In genomic region chr2:12741361-12741760, GRCh38 we compare ENCODE assay signal across 18 cellular contexts.
"Had no signal": no experiment of that assay in that cellular context is flagged by ENCODE, and none has a peak within 500 bp of the region (broad histone marks: within the 10 kb centered on the region; RNA-seq: fewer than 3 reads in every experiment).

No MANE protein-coding gene starts in this region.

- H3K9ac ChIP-seq: neural progenitor cell had no signal

- DNase-seq: activated CD4-positive, CD25-positive, alpha-beta regulatory T cell; activated naive CD4-positive, alpha-beta T cell treated with Interleukin-2 at 50 U/mL for 16 hours; activated T-cell treated with anti-CD3 and anti-CD28 coated beads for 4 hours; aorta; glutamatergic neuron; left cardiac atrium; lower lobe of right lung; naive B cell; ovary; retina; stimulated activated CD4-positive, alpha-beta T cell treated with anti-CD3 and anti-CD28 coated beads, Interleukin-15, amount 100 ng/mL, for 24 hours; stimulated activated CD4-positive, alpha-beta T cell treated with anti-CD3 and anti-CD28 coated beads, Interleukin-4, amount 100 ng/mL, for 4 hours; stimulated activated CD8-positive, alpha-beta memory T cell treated with anti-CD3 and anti-CD28 coated beads, Interleukin-4, amount 100 ng/mL, for 48 hours; stimulated activated naive CD4-positive, alpha-beta T cell treated with Interleukin-2 at 50 U/mL for 16 hours; upper lobe of left lung had no signal

- H3K36me3 ChIP-seq: neural progenitor cell, ovary had no signal

- H3K9me3 Mint-ChIP-seq: naive B cell; neural progenitor cell; T-helper 2 cell treated with Interferon-gamma antibody and Interleukin-4, amounts not matched to agents 5 μg/mL and 100 μg/mL, for 36 hours had no signal

- H3K4me2 ChIP-seq: neural progenitor cell had no signal

- H2AFZ ChIP-seq: neural progenitor cell had no signal

- H3K4me3 Mint-ChIP-seq: naive B cell; neural progenitor cell; T-helper 2 cell treated with Interferon-gamma antibody and Interleukin-4, amounts not matched to agents 5 μg/mL and 100 μg/mL, for 36 hours had no signal

- H3K27ac Mint-ChIP-seq: neural progenitor cell; T-helper 2 cell treated with Interferon-gamma antibody and Interleukin-4, amounts not matched to agents 5 μg/mL and 100 μg/mL, for 36 hours had no signal

- H3K4me1 ChIP-seq: lower lobe of right lung had no signal

- H3K27me3 Mint-ChIP-seq: naive B cell had no signal

- H3K27me3 ChIP-seq: esophagus muscularis mucosa, neural progenitor cell, ovary, upper lobe of left lung had no signal

- H3K4me3 ChIP-seq: esophagus muscularis mucosa, lower lobe of right lung, neural progenitor cell, ovary, upper lobe of left lung had no signal

- H3K27ac ChIP-seq: lower lobe of right lung, neural progenitor cell, ovary had no signal

- H3K9me3 ChIP-seq: esophagus muscularis mucosa, lower lobe of right lung, ovary, upper lobe of left lung had no signal

- ATAC-seq: left cardiac atrium, lower lobe of right lung had no signal
